In genomic region chr11:130181295-130182272, GRCh38 we compare ENCODE assay signal across 8 cellular contexts. TPM values are rescaled to one million over a fixed set of nuclear protein-coding genes. Genes with fewer than 3 reads are reported as not detected.
DNase-seq lines count a peak whose midpoint lies in the region; ATAC-seq, FAIRE-seq and TF ChIP-seq lines count a peak whose summit lies in the region.

No MANE protein-coding gene starts in this region.

- H3K4me2 ChIP-seq in HepG2 (ENCODE audit: low read depth, low read length), result peak overlapping the region; percentile 96

- no peaks in the 10 kb centered on the region for H3K79me2 ChIP-seq in HepG2 (ENCODE audit: insufficient read depth, low read length)

- FAIRE-seq in HepG2 (lab: Jason Lieb, UNC), result peak; percentile 100

- H3K4me3 ChIP-seq in HepG2 (replicated peaks in 1 of 3; ENCODE audit: insufficient read depth in 1 of 3, low read depth in 2 of 3, low read length in 3 of 3), result peak overlapping the region; percentile 35 to 66 (median 51)

- H4K20me1 ChIP-seq in HepG2 (ENCODE audit: insufficient read depth, low read length), result no peaks in the 10 kb centered on the region

- TF ChIP-seq EP300 in HepG2 (IDR thresholded peaks at IDR 0.05; ENCODE audit: low read depth in 2 of 2, low read length in 2 of 2), result peak in 1 of 2 experiments; percentile 96; a peak in 2 of 4 replicates
- TF ChIP-seq EP300 in HepG2 (CRISPR knock-in tag; IDR thresholded peaks at IDR 0.05; ENCODE audit: borderline replicate concordance), result peak; percentile 78

- TF ChIP-seq CTCF in VCaP (conservative IDR thresholded peaks at IDR 0.05) (no peak), HepG2 (CRISPR knock-in tag; IDR thresholded peaks at IDR 0.05) (peak; percentile 49)

- ATAC-seq in HepG2 (peak; percentile 96), HG03097 (IDR thresholded peaks at IDR 0.05; ENCODE audit: low FRiP score, unreplicated experiment) (no peak)

- TF ChIP-seq RAD21 in HepG2 (CRISPR knock-in tag; IDR thresholded peaks at IDR 0.05), result peak; percentile 33; the same call in 1 of the 2 replicates

- H3K27ac ChIP-seq in VCaP (peak overlapping the region; percentile 99), HepG2 (ENCODE audit: extremely low read length, insufficient read depth, low read length) (peak overlapping the region; percentile 97)

- H3K4me1 ChIP-seq in HepG2 (ENCODE audit: insufficient read depth, low read length), result peaks cover 45% of the 10 kb centered on the region

- H3K36me3 ChIP-seq in HepG2 (replicated peaks in 1 of 2; ENCODE audit: control insufficient read depth in 1 of 2, insufficient read depth in 2 of 2, low read length in 2 of 2), result no peaks in the 10 kb centered on the region

- WGBS in HepG2 (ENCODE audit: low lambda C conversion rate), result 0% methylated on average over 10 of the region's 11 CpGs

- peak overlapping the region; percentile 75 for H3K9ac ChIP-seq in HepG2 (ENCODE audit: insufficient read depth, low read depth, low read length)

- no peaks in the 10 kb centered on the region for H3K27me3 ChIP-seq in HepG2 (ENCODE audit: control insufficient read depth in 1 of 2, insufficient read depth in 2 of 2, low read length in 2 of 2)

- DNase-seq in SIG-M5 treated with dmso at 0.1 percent for 504 hours (lab: John Stamatoyannopoulos, UW; ENCODE audit: unreplicated experiment), result peak; percentile 45
- DNase-seq in SIG-M5 (lab: John Stamatoyannopoulos, UW), result no peak
- DNase-seq in MV-4-11 (lab: John Stamatoyannopoulos, UW), result peak; percentile 60
- DNase-seq in HepG2 (ENCODE audit: low spot score), result peak; percentile 99
- no peak for DNase-seq in cerebellar cortex (ENCODE audit: low spot score)
- no peak for DNase-seq in activated CD8-positive, alpha-beta memory T cell treated with anti-CD3 and anti-CD28 coated beads, Interleukin-2, amount 50 U/mL, for 4 hours

- in situ Hi-C loops in HepG2 (cut with HindIII; ENCODE audit: extremely low pct_ligation_motif_present, low pct_unique_long_range_greater_than_20kb), result no loop called here

- CTCF ChIA-PET in HepG2 (lab: Yijun Ruan, JAX; ENCODE audit: low intra/inter-chr PET ratio, low total read pairs), result no interaction called here

- no peaks in the 10 kb centered on the region for H3K9me3 ChIP-seq in HepG2 (ENCODE audit: low read length)

- intact Hi-C loops in HepG2 (cut with micrococcal nuclease; ENCODE audit: unreplicated experiment), result loop anchor here (1.0 kb wide), 1 partner anchor 37 kb away; no protein-coding TSS in a partner anchor

- POLR2A ChIA-PET in HepG2 (lab: Yijun Ruan, JAX), result interaction anchor here (0.6 to 2.5 kb wide), 20 partner anchors 9 to 358 kb away, joined by 3 to 38 read pairs (median 4); partner anchors contain the start of gene PRDM10

- H2AFZ ChIP-seq in HepG2 (ENCODE audit: low read length), result peak overlapping the region; percentile 88

- TF ChIP-seq POLR2A in HepG2 (IDR thresholded peaks at IDR 0.05; ENCODE audit: insufficient read depth in 1 of 2, low read depth in 2 of 2, low read length in 2 of 2), result peak; percentile 84 to 96

- BruUV-seq in HepG2 (replicated peaks; lab: Mats Ljungman, UMichigan), result TSS peak; percentile 98

TF ChIP-seq in HepG2, 621 proteins besides CTCF, POLR2A, EP300 and RAD21 (continues in another document):
- TF ChIP-seq ASH2L (IDR thresholded peaks at IDR 0.05; ENCODE audit: insufficient read length, low read depth, low read length) (peak; percentile 63), CEBPG (CRISPR knock-in tag; IDR thresholded peaks at IDR 0.05) (peak; percentile 96), CSRNP1 (CRISPR knock-in tag; IDR thresholded peaks at IDR 0.05) (no peak), ZNF292 (CRISPR knock-in tag; IDR thresholded peaks at IDR 0.05; ENCODE audit: borderline replicate concordance, low read depth) (peak; percentile 91), ZNF407 (CRISPR knock-in tag; IDR thresholded peaks at IDR 0.05; ENCODE audit: not compliant biosample characterization) (no peak)

RNA-seq across cellular contexts. Expression of gene ST14, which starts 22.0 kb away (rescaled TPM):
- 0.69 and 1.4 TPM in 2 replicates for total RNA-seq in HepG2 (2016; rRNA removed; fragmentation: Illumina TruSeq; extraction: Trizol)
- 0.26 and 0.30 TPM in 2 replicates for total RNA-seq in HepG2 (2016; cell fraction: cytosol; rRNA removed; fragmentation: Illumina TruSeq; extraction: Trizol; ENCODE audit: low read depth)
- 0.55 and 1.3 TPM in 2 replicates for total RNA-seq in HepG2 (2016; cell fraction: insoluble cytoplasmic fraction; rRNA removed; fragmentation: Illumina TruSeq; extraction: Trizol)
- 0.65 and 0.72 TPM in 2 replicates for total RNA-seq in HepG2 (2016; cell fraction: membrane; rRNA removed; fragmentation: Illumina TruSeq; extraction: Trizol)
- 0.94 and 0.99 TPM in 2 replicates for total RNA-seq in HepG2 (2016; cell fraction: nucleus; rRNA removed; fragmentation: Illumina TruSeq; extraction: Trizol)
- 0.88 and 1.1 TPM in 2 replicates for polyA plus RNA-seq in HepG2 (2011; rRNA removed)
- 0.90 and 1.3 TPM in 2 replicates for polyA plus RNA-seq in HepG2 (2011; cell fraction: cytosol; rRNA removed)
- 2.7 and 3.0 TPM in 2 replicates for polyA plus RNA-seq in HepG2 (2011; cell fraction: nucleus; rRNA removed)
- polyA plus RNA-seq in HepG2 (2012), result 0.76 and 1.3 TPM in 2 replicates
- 0.14 and 0.15 TPM in 2 replicates for polyA plus RNA-seq in HepG2 (2016; cell fraction: cytosol; fragmentation: Illumina TruSeq; extraction: Trizol; ENCODE audit: low read depth)
- 0.84 and 1.1 TPM in 2 replicates for polyA plus RNA-seq in HepG2 (2016; cell fraction: insoluble cytoplasmic fraction; fragmentation: Illumina TruSeq; extraction: Trizol; ENCODE audit: low read depth)
- polyA plus RNA-seq in HepG2 (2016; cell fraction: membrane; fragmentation: Illumina TruSeq; extraction: Trizol; ENCODE audit: low read depth), result 0.31 and 0.55 TPM in 2 replicates
- polyA plus RNA-seq in HepG2 (2016; cell fraction: nucleus; fragmentation: Illumina TruSeq; extraction: Trizol; ENCODE audit: insufficient read depth, low read depth), result 2.0 and 2.6 TPM in 2 replicates
- polyA minus RNA-seq in HepG2 (2011; rRNA and poly(A)+ RNA removed; ENCODE audit: low replicate concordance), result 2.0 and 3.1 TPM in 2 replicates
- polyA minus RNA-seq in HepG2 (2011; cell fraction: cytosol; rRNA and poly(A)+ RNA removed), result 0.62 and 0.79 TPM in 2 replicates
- polyA minus RNA-seq in HepG2 (2011; cell fraction: nucleus; rRNA and poly(A)+ RNA removed), result 0.64 and 0.87 TPM in 2 replicates

Comparison
In these comparisons a context has a peak if more than half of its experiments do, and no peak if none do; other contexts are left out.
1. DNase-seq: peak in SIG-M5 treated with dmso at 0.1 percent for 504 hours (single experiment), MV-4-11 (single experiment) and HepG2 (single experiment); none in SIG-M5 (single experiment), cerebellar cortex (single experiment) and activated CD8-positive, alpha-beta memory T cell treated with anti-CD3 and anti-CD28 coated beads, Interleukin-2, amount 50 U/mL, for 4 hours (single experiment).